In genomic region chr5:38789134-38789533, GRCh38 we compare ENCODE assay signal across 21 cellular contexts. TPM values are rescaled to one million over a fixed set of nuclear protein-coding genes. Genes with fewer than 3 reads are reported as not detected.
"Had no signal": no experiment of that assay in that cellular context is flagged by ENCODE, and none has a peak within 500 bp of the region (broad histone marks: within the 10 kb centered on the region; RNA-seq: fewer than 3 reads in every experiment).

No MANE protein-coding gene starts in this region.

- H3K36me3 ChIP-seq: ovary, sigmoid colon, tibial artery had no signal

- H3K27me3 ChIP-seq: ovary, sigmoid colon, testis, tibial artery had no signal

- H3K27ac ChIP-seq: ovary, psoas muscle, sigmoid colon, testis, tibial artery had no signal

- H3K9me3 ChIP-seq: ovary, psoas muscle, sigmoid colon, testis, tibial artery had no signal

- DNase-seq: effector memory CD4-positive, alpha-beta T cell; erythroblast; hypothalamus; kidney; natural killer cell; occipital lobe; ovary; posterior cingulate gyrus; psoas muscle; right cardiac atrium; sigmoid colon; stimulated activated CD4-positive, alpha-beta T cell treated with anti-CD3 and anti-CD28 coated beads, Interleukin-4, amount 100 ng/mL, for 4 hours; stimulated activated naive CD8-positive, alpha-beta T cell treated with anti-CD3 and anti-CD28 coated beads, Interleukin-15, Interleukin-2, amounts not matched to agents 100 U/mL and 50 U/mL, for 24 hours; substantia nigra; testis; tibial artery had no signal

- H3K4me3 ChIP-seq: lung, ovary, psoas muscle, sigmoid colon, testis, tibial artery had no signal

- H3K4me1 ChIP-seq: psoas muscle, testis had no signal

- ATAC-seq: left lobe of liver; natural killer cell; psoas muscle; right cardiac atrium; stimulated activated memory B cell treated with anti-CD40 and anti-IgM and Interleukin-4, amounts not matched to agents 10 μg/mL and 1 μg/mL and 100 μg/mL, for 72 hours; stimulated activated naive CD8-positive, alpha-beta T cell treated with anti-CD3 and anti-CD28 coated beads, Interleukin-15, Interleukin-2, amounts not matched to agents 100 U/mL and 50 U/mL, for 24 hours had no signal

RNA-seq across cellular contexts. Expression of gene OSMR, which starts 56.7 kb away (rescaled TPM):
- total RNA-seq: mononuclear cell, natural killer cell had no signal
- polyA plus RNA-seq: neural cell had no signal
